Comparison of ENCODE assay signal across 8 cellular contexts in genomic region chr12:118404876-118405521, GRCh38. TPM values are rescaled to one million over a fixed set of nuclear protein-coding genes. Genes with fewer than 3 reads are reported as not detected.
DNase-seq lines count a peak whose midpoint lies in the region; ATAC-seq and TF ChIP-seq lines count a peak whose summit lies in the region.

No MANE protein-coding gene starts in this region.

- TF ChIP-seq CTCF in astrocyte of the spinal cord (IDR thresholded peaks at IDR 0.05; ENCODE audit: low read depth, low read length): peak; percentile 73

- intact Hi-C loops in Right ventricle myocardium superior (cut with DNase I) (loop anchor here (10.0 kb wide), 1 partner anchor 200 kb away; no protein-coding TSS in a partner anchor), Right ventricle myocardium inferior (cut with DNase I) (no loop called here)

- peak; percentile 68 for ATAC-seq in Right ventricle myocardium superior (ENCODE audit: poor library complexity)
- no peak for ATAC-seq in Right ventricle myocardium inferior

- no peak overlapping the region for H3K4me3 ChIP-seq in astrocyte of the spinal cord (ENCODE audit: low read depth, low read length)

- DNase-seq in Right ventricle myocardium superior: peak; percentile 51
- DNase-seq in Right ventricle myocardium inferior (ENCODE audit: missing footprints): no peak
- DNase-seq in NCI-H1092 (lab: John Stamatoyannopoulos, UW): peak; percentile 15
- DNase-seq in T1000 (lab: John Stamatoyannopoulos, UW): peak; percentile 4
- peak; percentile 64 for DNase-seq in astrocyte of the spinal cord (ENCODE audit: low read depth, low spot score)
- DNase-seq in iPS-NIHi11 (ENCODE audit: low spot score): peak; percentile 60
- peak; percentile 27 to 44 (median 30) for DNase-seq in stimulated activated CD4-positive, alpha-beta T cell treated with anti-CD3 and anti-CD28 coated beads, Interleukin-1b, Interleukin-23, amount 100 ng/mL, for 24 hours (ENCODE audit: low read depth in 4 of 4, low spot score in 1 of 4)
- DNase-seq in SKM-1 treated with dmso at 0.1 percent for 144 hours (lab: John Stamatoyannopoulos, UW; ENCODE audit: unreplicated experiment): no peak

- in situ Hi-C loops in astrocyte of the spinal cord (cut with HindIII; ENCODE audit: low sequenced_read_pairs): no loop called here

RNA-seq across cellular contexts. Expression of gene SUDS3, which starts 28.6 kb away (rescaled TPM):
- 17.0 TPM for total RNA-seq in Right ventricle myocardium superior
- 18.4 TPM for total RNA-seq in Right ventricle myocardium inferior

RNA-seq across cellular contexts. Expression of gene TAOK3, which starts 32.3 kb away (rescaled TPM):
- total RNA-seq in Right ventricle myocardium superior: 21.8 TPM
- 20.3 TPM for total RNA-seq in Right ventricle myocardium inferior

Comparison
In these comparisons a context has a peak if more than half of its experiments do, and no peak if none do; other contexts are left out.
1. DNase-seq: peak in Right ventricle myocardium superior (single experiment), NCI-H1092 (single experiment), T1000 (single experiment), astrocyte of the spinal cord (single experiment), iPS-NIHi11 (single experiment) and stimulated activated CD4-positive, alpha-beta T cell treated with anti-CD3 and anti-CD28 coated beads, Interleukin-1b, Interleukin-23, amount 100 ng/mL, for 24 hours (4 of 4); none in Right ventricle myocardium inferior (single experiment) and SKM-1 treated with dmso at 0.1 percent for 144 hours (single experiment).